1 cellular context compared by ENCODE assay signal in genomic region chr19:2195914-2196313, GRCh38.
TF ChIP-seq lines count a peak whose summit lies in the region.

No MANE protein-coding gene starts in this region.

TF ChIP-seq in K562, 482 proteins besides CTCF, POLR2A, EP300 and RAD21:
- TF ChIP-seq ZNF224 (CRISPR knock-in tag; IDR thresholded peaks at IDR 0.05) (no peak), HCFC1 (IDR thresholded peaks at IDR 0.05; ENCODE audit: low read depth, low read length) (no peak), NUFIP1 (IDR thresholded peaks at IDR 0.05; ENCODE audit: partially characterized antibody) (no peak), HDAC8 (tag; IDR thresholded peaks at IDR 0.05) (no peak), POLR2G (IDR thresholded peaks at IDR 0.05; ENCODE audit: low read depth, low read length) (peak; percentile 24; the same call in 1 of the 2 replicates), ZNF408 (CRISPR knock-in tag; IDR thresholded peaks at IDR 0.05; ENCODE audit: low read depth) (no peak), POU5F1 (IDR thresholded peaks at IDR 0.05; ENCODE audit: borderline replicate concordance, low read depth, low read length, partially characterized antibody) (no peak)
